In the genomic region with DNA sequence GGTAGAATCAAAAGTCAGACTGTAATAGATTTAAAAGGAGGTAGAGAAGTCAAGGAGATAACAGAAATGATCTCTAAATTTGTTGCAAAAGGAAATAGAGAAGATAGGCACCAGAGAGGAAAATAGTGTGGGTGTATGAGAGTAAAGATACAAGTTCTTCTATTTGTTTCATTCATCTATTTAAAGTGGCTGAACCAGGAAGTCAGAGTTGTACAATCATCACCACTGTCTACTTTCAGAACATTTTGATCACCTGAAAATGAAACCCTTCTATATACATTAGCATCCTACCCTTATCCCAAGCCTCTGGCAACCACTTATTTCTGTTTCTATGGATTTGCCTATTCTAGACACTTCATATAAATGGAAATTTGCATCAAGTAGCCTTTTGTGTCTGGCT, we compare ENCODE assay signal across 17 cellular contexts. TPM values are rescaled to one million over a fixed set of nuclear protein-coding genes. Genes with fewer than 3 reads are reported as not detected.
DNase-seq lines count a peak whose midpoint lies in the region; ATAC-seq, FAIRE-seq and TF ChIP-seq lines count a peak whose summit lies in the region.
"Had no signal": no experiment of that assay in that cellular context is flagged by ENCODE, and none has a peak within 500 bp of the region (broad histone marks: within the 10 kb centered on the region; RNA-seq: fewer than 3 reads in every experiment).

No MANE protein-coding gene starts in this region.

- peaks cover 99% of the 10 kb centered on the region for H3K79me2 ChIP-seq in GM23338 (replicated peaks; ENCODE audit: insufficient read depth)

- no peaks in the 10 kb centered on the region for H3K9me2 ChIP-seq in GM23338 (ENCODE audit: insufficient read depth)

- H3K27me3 Mint-ChIP-seq in CD4-positive, alpha-beta T cell, result no peaks in the 10 kb centered on the region
- H3K27me3 Mint-ChIP-seq in activated naive CD8-positive, alpha-beta T cell treated with anti-CD3 and anti-CD28 coated beads for 36 hours, result no peaks in the 10 kb centered on the region
- H3K27me3 Mint-ChIP-seq in GM23338 (ENCODE audit: insufficient read depth, low read depth, poor library complexity), result peaks cover 7% of the 10 kb centered on the region

- H3K27ac ChIP-seq in CD4-positive, alpha-beta T cell (ENCODE audit: low read depth, low read length), result no peak overlapping the region
- H3K27ac ChIP-seq in GM23338 (ENCODE audit: low read depth) (no peak overlapping the region), small intestine (ENCODE audit: low read depth in 1 of 2, low read length in 1 of 2) (no peak overlapping the region)
- H3K27ac ChIP-seq: esophagus muscularis mucosa had no signal

- H3K36me3 ChIP-seq in GM23338 (ENCODE audit: insufficient read depth) (peaks cover 10% of the 10 kb centered on the region; the same call in 1 of the 2 replicates), small intestine (ENCODE audit: control insufficient read depth in 2 of 2, insufficient read depth in 2 of 2, low read length in 2 of 2) (peaks cover 0 to 8% of the 10 kb centered on the region in 2 donors)

- H3K36me3 Mint-ChIP-seq in CD4-positive, alpha-beta T cell (ENCODE audit: low read depth), result peaks cover 78% of the 10 kb centered on the region
- peaks cover 62% of the 10 kb centered on the region for H3K36me3 Mint-ChIP-seq in activated naive CD8-positive, alpha-beta T cell treated with anti-CD3 and anti-CD28 coated beads for 36 hours
- peaks cover 59% of the 10 kb centered on the region for H3K36me3 Mint-ChIP-seq in GM23338 (ENCODE audit: low read depth)

- no peak overlapping the region for H3K4me2 ChIP-seq in GM23338

- no peaks in the 10 kb centered on the region for H3K27me3 ChIP-seq in CD4-positive, alpha-beta T cell (ENCODE audit: control insufficient read depth, insufficient read depth, low read length)
- H3K27me3 ChIP-seq in GM23338 (ENCODE audit: insufficient read depth) (no peaks in the 10 kb centered on the region), small intestine (ENCODE audit: control insufficient read depth in 2 of 2, insufficient read depth in 2 of 2, low read length in 2 of 2) (no peaks in the 10 kb centered on the region)
- H3K27me3 ChIP-seq: esophagus muscularis mucosa had no signal

- POLR2A ChIA-PET in CD4-positive, alpha-beta T cell (lab: Charles Lee), result no interaction called here

- FAIRE-seq in GM18507 (lab: Jason Lieb, UNC) (peak; percentile 73), small intestine (lab: Jason Lieb, UNC) (no peak)
- FAIRE-seq: colon had no signal

- intact Hi-C loops in CD4-positive, alpha-beta T cell (cut with DNase I, micrococcal nuclease), result no loop called here

- H3K4me1 ChIP-seq in GM23338 (ENCODE audit: insufficient read depth) (peaks cover 6% of the 10 kb centered on the region; the same call in 1 of the 2 replicates), small intestine (ENCODE audit: control insufficient read depth in 2 of 2, insufficient read depth in 1 of 2, low read depth in 1 of 2, low read length in 1 of 2) (no peaks in the 10 kb centered on the region)

- H3K27ac Mint-ChIP-seq in CD4-positive, alpha-beta T cell, result peak overlapping the region; percentile 40
- H3K27ac Mint-ChIP-seq in activated naive CD8-positive, alpha-beta T cell treated with anti-CD3 and anti-CD28 coated beads for 36 hours, result peak overlapping the region; percentile 85
- H3K27ac Mint-ChIP-seq in GM23338, result no peak overlapping the region
- H3K27ac Mint-ChIP-seq: H9 had no signal

- H2AFZ ChIP-seq in GM23338, result no peak overlapping the region

- H4K20me1 ChIP-seq in GM23338 (replicated peaks; ENCODE audit: insufficient read depth), result 0 out of 2 replicates have a peak, but pooled peaks cover 4% of the 10 kb centered on the region

- peaks cover 10% of the 10 kb centered on the region for H3K9me3 Mint-ChIP-seq in CD4-positive, alpha-beta T cell
- peaks cover 18% of the 10 kb centered on the region for H3K9me3 Mint-ChIP-seq in activated naive CD8-positive, alpha-beta T cell treated with anti-CD3 and anti-CD28 coated beads for 36 hours
- H3K9me3 Mint-ChIP-seq in GM23338, result peaks cover 23% of the 10 kb centered on the region

- CTCF ChIA-PET in CD4-positive, alpha-beta T cell (lab: Charles Lee), result no interaction called here

- no peak for DNase-seq in CD4-positive, alpha-beta T cell
- DNase-seq in GM18507 (ENCODE audit: extremely low spot score, insufficient read length, low read depth), result no peak
- DNase-seq in activated naive CD8-positive, alpha-beta T cell treated with anti-CD3 and anti-CD28 coated beads for 36 hours, result no peak
- DNase-seq in GM23338 (ENCODE audit: low spot score), result no peak
- DNase-seq in small intestine, result no peak
- DNase-seq in HT-29 (ENCODE audit: low spot score), result no peak
- no peak for DNase-seq in C1 segment of cervical spinal cord (lab: John Stamatoyannopoulos, UW)
- DNase-seq: amniotic stem cell, H9, hippocampal formation, IMR-90, NCI-H2171, Right ventricle myocardium superior, trophoblast cell had no signal

- H3K9me3 ChIP-seq in CD4-positive, alpha-beta T cell (ENCODE audit: control insufficient read depth, low read length), result no peaks in the 10 kb centered on the region
- H3K9me3 ChIP-seq in small intestine (ENCODE audit: control insufficient read depth, low read depth), result no peaks in the 10 kb centered on the region
- H3K9me3 ChIP-seq: esophagus muscularis mucosa had no signal

- no peak overlapping the region for H3K4me3 Mint-ChIP-seq in CD4-positive, alpha-beta T cell
- H3K4me3 Mint-ChIP-seq in activated naive CD8-positive, alpha-beta T cell treated with anti-CD3 and anti-CD28 coated beads for 36 hours, result no peak overlapping the region
- no peak overlapping the region for H3K4me3 Mint-ChIP-seq in GM23338
- H3K4me3 Mint-ChIP-seq: H9 had no signal

- H3K4me3 ChIP-seq in GM23338 (no peak overlapping the region), small intestine (ENCODE audit: low read depth in 1 of 2, low read length in 2 of 2) (no peak overlapping the region)
- H3K4me3 ChIP-seq: esophagus muscularis mucosa had no signal

- no peak for ATAC-seq in CD4-positive, alpha-beta T cell (ENCODE audit: poor library complexity)
- ATAC-seq in HG02870 (IDR thresholded peaks at IDR 0.05; ENCODE audit: unreplicated experiment) (peak; percentile 48), GM23338 (no peak)

- H3F3A ChIP-seq in GM23338 (replicated peaks; ENCODE audit: low read depth), result no peaks in the 10 kb centered on the region

- H3K4me1 Mint-ChIP-seq in CD4-positive, alpha-beta T cell (ENCODE audit: low read depth), result peaks cover 74% of the 10 kb centered on the region
- peaks cover 62% of the 10 kb centered on the region for H3K4me1 Mint-ChIP-seq in activated naive CD8-positive, alpha-beta T cell treated with anti-CD3 and anti-CD28 coated beads for 36 hours
- H3K4me1 Mint-ChIP-seq in GM23338, result peaks cover 13% of the 10 kb centered on the region

- TF ChIP-seq CTCF in CD4-positive, alpha-beta T cell (IDR thresholded peaks at IDR 0.05), result no peak
- no peak for TF ChIP-seq CTCF in GM23338 (conservative IDR thresholded peaks at IDR 0.05; ENCODE audit: low read depth in 2 of 2)

RNA-seq across cellular contexts. Expression of gene INTS6, which starts 36.7 kb away (rescaled TPM):
- 10 to 100 TPM; 40.8 to 45.8 TPM for total RNA-seq in CD4-positive, alpha-beta T cell
- total RNA-seq in activated naive CD8-positive, alpha-beta T cell treated with anti-CD3 and anti-CD28 coated beads for 36 hours, result 10 to 100 TPM; 42.6 to 44.5 TPM
- 38.6 and 47.2 TPM in 2 replicates for total RNA-seq in GM23338 (2014; rRNA removed; shearing (Covaris generic))
- polyA plus RNA-seq in GM23338 (2016; fragmentation: Nextera tagmentation; extraction: Ambion mirVana), result 24.8 and 25.1 TPM in 2 replicates
- 10 to 100 TPM in 1 of 3 donors, 1 to 10 TPM in 2; 8.9 to 15.2 (median 9.4) TPM for polyA plus RNA-seq in small intestine
- 37.6 and 49.4 TPM in 2 replicates for total RNA-seq in HT-29 (2014; rRNA removed; shearing (Covaris generic))
